Comparison of ENCODE assay signal across 8 cellular contexts in the genomic region with DNA sequence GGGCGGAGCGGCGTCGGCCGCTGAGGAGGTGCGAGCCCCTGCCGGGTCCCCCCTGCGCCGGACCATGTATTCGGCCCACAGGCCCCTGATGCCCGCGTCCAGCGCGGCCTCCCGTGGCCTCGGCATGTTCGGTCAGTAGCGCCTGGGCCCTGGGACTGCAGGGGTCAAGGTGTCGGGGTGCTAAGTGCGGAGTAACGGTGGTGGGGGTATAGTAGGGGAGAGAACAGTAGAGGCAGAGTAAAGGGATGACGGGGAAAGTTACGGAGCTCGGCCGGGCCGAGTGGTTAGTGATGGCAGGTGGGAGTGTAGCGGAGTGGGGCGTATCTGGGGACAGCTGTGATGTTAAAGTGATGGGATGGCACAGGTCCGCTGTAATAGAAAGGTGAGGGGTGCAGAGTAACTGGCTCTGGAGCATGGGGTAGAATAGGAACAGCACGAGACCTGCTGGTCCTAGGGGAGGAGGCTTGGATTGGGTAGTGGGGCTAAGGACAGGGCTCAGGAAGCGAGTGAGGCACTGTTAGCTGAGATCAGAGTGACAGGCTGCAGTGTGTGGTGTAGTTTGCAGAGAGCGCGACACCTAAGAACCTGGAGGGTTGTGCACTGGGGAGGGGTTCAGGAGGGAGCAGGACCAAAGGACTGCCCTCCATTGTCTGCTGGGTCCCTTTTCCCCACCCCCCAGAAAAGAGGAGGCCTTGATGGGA. TPM values are rescaled to one million over a fixed set of nuclear protein-coding genes. Genes with fewer than 3 reads are reported as not detected.
A peak's percentile ranks its signal among the peaks of the same experiment; 100 is the strongest.
DNase-seq lines count a peak whose midpoint lies in the region; ATAC-seq and TF ChIP-seq lines count a peak whose summit lies in the region.

No MANE protein-coding gene starts in this region.

- H3K27me3 Mint-ChIP-seq in natural killer cell treated with Interleukin-12 subunit alpha and Interleukin-12 subunit beta and Interleukin-15 and Interleukin-18, amount 100 ng/mL, for 72 hours, result no peaks in the 10 kb centered on the region

- DNase-seq in NCI-H2107 treated with DMSO at 0.1 percent for 48 hours (lab: John Stamatoyannopoulos, UW; ENCODE audit: unreplicated experiment), result peak; percentile 11
- no peak for DNase-seq in NCI-H2107 (lab: John Stamatoyannopoulos, UW)
- DNase-seq in RWPE1 (ENCODE audit: low spot score), result no peak
- no peak for DNase-seq in natural killer cell treated with Interleukin-12 subunit alpha and Interleukin-12 subunit beta and Interleukin-15 and Interleukin-18, amount 100 ng/mL, for 72 hours (ENCODE audit: low spot score)
- no peak for DNase-seq in NK-92 treated with Interleukin-12 subunit alpha and Interleukin-12 subunit beta, amount 100 ng/mL, for 24 hours (lab: John Stamatoyannopoulos, UW)
- no peak for DNase-seq in GM03348 (ENCODE audit: low spot score)

- peak overlapping the region; percentile 50 for H3K4me3 ChIP-seq in ectodermal cell (ENCODE audit: insufficient read depth, low read depth, low read length)

- 2 to 3% methylated on average over 33 of the region's 33 CpGs for WGBS in ectodermal cell, 2 experiments

- no peak for ATAC-seq in natural killer cell treated with Interleukin-12 subunit alpha and Interleukin-12 subunit beta and Interleukin-15 and Interleukin-18, amount 100 ng/mL, for 72 hours
- no peak for ATAC-seq in HG03432 (IDR thresholded peaks at IDR 0.05; ENCODE audit: unreplicated experiment)

- peak overlapping the region; percentile 83 to 86 for H3K27ac Mint-ChIP-seq in natural killer cell treated with Interleukin-12 subunit alpha and Interleukin-12 subunit beta and Interleukin-15 and Interleukin-18, amount 100 ng/mL, for 72 hours

- POLR2A ChIA-PET in RWPE1 (lab: Yijun Ruan, JAX; ENCODE audit: low non-redundant PET), result no interaction called here

- H3K36me3 ChIP-seq in ectodermal cell (ENCODE audit: control insufficient read depth, insufficient read depth, low read length), result peaks cover 31% of the 10 kb centered on the region

- no peaks in the 10 kb centered on the region for H3K36me3 Mint-ChIP-seq in natural killer cell treated with Interleukin-12 subunit alpha and Interleukin-12 subunit beta and Interleukin-15 and Interleukin-18, amount 100 ng/mL, for 72 hours

- no peak for TF ChIP-seq CTCF in RWPE1 (conservative IDR thresholded peaks at IDR 0.05; ENCODE audit: low read depth)

- H3K4me1 ChIP-seq in ectodermal cell (ENCODE audit: control insufficient read depth, insufficient read depth, low read length), result peaks cover 41% of the 10 kb centered on the region

- peak overlapping the region; percentile 98 for H3K4me3 Mint-ChIP-seq in natural killer cell treated with Interleukin-12 subunit alpha and Interleukin-12 subunit beta and Interleukin-15 and Interleukin-18, amount 100 ng/mL, for 72 hours

- no peaks in the 10 kb centered on the region for H3K9me3 ChIP-seq in ectodermal cell (ENCODE audit: control insufficient read depth, low read length)

- peaks cover 20 to 23% of the 10 kb centered on the region in 2 donors for H3K4me1 Mint-ChIP-seq in natural killer cell treated with Interleukin-12 subunit alpha and Interleukin-12 subunit beta and Interleukin-15 and Interleukin-18, amount 100 ng/mL, for 72 hours (ENCODE audit: low read depth in 2 of 2)

- H3K9me3 Mint-ChIP-seq in natural killer cell treated with Interleukin-12 subunit alpha and Interleukin-12 subunit beta and Interleukin-15 and Interleukin-18, amount 100 ng/mL, for 72 hours, result no peaks in the 10 kb centered on the region

- CTCF ChIA-PET in RWPE1 (lab: Yijun Ruan, JAX), result interaction anchor here (0.7 kb wide), 1 partner anchor 29 kb away, joined by 3 read pairs; no protein-coding TSS in a partner anchor

- no peaks in the 10 kb centered on the region for H3K27me3 ChIP-seq in ectodermal cell (ENCODE audit: control insufficient read depth, insufficient read depth, low read length, poor library complexity, severe bottlenecking)

- H3K27ac ChIP-seq in RWPE1 (peak overlapping the region; percentile 100), ectodermal cell (ENCODE audit: insufficient read depth, low read depth, low read length, poor library complexity, severe bottlenecking) (no peak overlapping the region)

RNA-seq across cellular contexts. Expression of a gene that starts 15.7 kb away (rescaled TPM):
- polyA plus RNA-seq in ectodermal cell (2013, experiment 1 of 4), result 73.7 TPM
- 80.8 TPM for polyA plus RNA-seq in ectodermal cell (2013, experiment 2 of 4)
- polyA plus RNA-seq in ectodermal cell (2013, experiment 3 of 4), result 61.1 TPM
- polyA plus RNA-seq in ectodermal cell (2013, experiment 4 of 4), result 66.8 TPM
- 100 to 1,000 TPM; 110 to 115 TPM for total RNA-seq in natural killer cell treated with Interleukin-12 subunit alpha and Interleukin-12 subunit beta and Interleukin-15 and Interleukin-18, amount 100 ng/mL, for 72 hours

RNA-seq across cellular contexts. Expression of a gene that starts 17.1 kb away (rescaled TPM):
- polyA plus RNA-seq in ectodermal cell (2013, experiment 1 of 4), result 2.6 TPM
- 2.8 TPM for polyA plus RNA-seq in ectodermal cell (2013, experiment 2 of 4)
- 3.0 TPM for polyA plus RNA-seq in ectodermal cell (2013, experiment 3 of 4)
- 2.5 TPM for polyA plus RNA-seq in ectodermal cell (2013, experiment 4 of 4)
- total RNA-seq in natural killer cell treated with Interleukin-12 subunit alpha and Interleukin-12 subunit beta and Interleukin-15 and Interleukin-18, amount 100 ng/mL, for 72 hours, result 1 to 10 TPM in 1 of 2 donors, under 1 TPM in 1; 0.64 to 1.0 TPM

RNA-seq across cellular contexts. Expression of a gene that starts 17.6 kb away (rescaled TPM):
- polyA plus RNA-seq in ectodermal cell (2013, experiment 1 of 4), result 130 TPM
- polyA plus RNA-seq in ectodermal cell (2013, experiment 2 of 4), result 116 TPM
- polyA plus RNA-seq in ectodermal cell (2013, experiment 3 of 4), result 107 TPM
- polyA plus RNA-seq in ectodermal cell (2013, experiment 4 of 4), result 113 TPM
- 10 to 100 TPM; 16.9 to 40.2 TPM for total RNA-seq in natural killer cell treated with Interleukin-12 subunit alpha and Interleukin-12 subunit beta and Interleukin-15 and Interleukin-18, amount 100 ng/mL, for 72 hours

RNA-seq across cellular contexts. Expression of a gene that starts 28.3 kb away (rescaled TPM):
- 1.2 TPM for polyA plus RNA-seq in ectodermal cell (2013, experiment 1 of 4)
- 0.59 TPM for polyA plus RNA-seq in ectodermal cell (2013, experiment 2 of 4)
- polyA plus RNA-seq in ectodermal cell (2013, experiment 3 of 4), result 0.80 TPM
- 1.4 TPM for polyA plus RNA-seq in ectodermal cell (2013, experiment 4 of 4)
- total RNA-seq in natural killer cell treated with Interleukin-12 subunit alpha and Interleukin-12 subunit beta and Interleukin-15 and Interleukin-18, amount 100 ng/mL, for 72 hours, result 1 to 10 TPM; 1.4 to 1.6 TPM

RNA-seq across cellular contexts. Expression of a gene that starts 29.9 kb away (rescaled TPM):
- 109 TPM for polyA plus RNA-seq in ectodermal cell (2013, experiment 1 of 4)
- 110 TPM for polyA plus RNA-seq in ectodermal cell (2013, experiment 2 of 4)
- 77.2 TPM for polyA plus RNA-seq in ectodermal cell (2013, experiment 3 of 4)
- polyA plus RNA-seq in ectodermal cell (2013, experiment 4 of 4), result 87.1 TPM
- 10 to 100 TPM; 29.5 to 47.8 TPM for total RNA-seq in natural killer cell treated with Interleukin-12 subunit alpha and Interleukin-12 subunit beta and Interleukin-15 and Interleukin-18, amount 100 ng/mL, for 72 hours
